Comparison of ENCODE assay signal across 8 cellular contexts in genomic region chr2:54673501-54673998, GRCh38. TPM values are rescaled to one million over a fixed set of nuclear protein-coding genes. Genes with fewer than 3 reads are reported as not detected.
DNase-seq lines count a peak whose midpoint lies in the region; ATAC-seq lines count a peak whose summit lies in the region.
"Had no signal": no experiment of that assay in that cellular context is flagged by ENCODE, and none has a peak within 500 bp of the region (broad histone marks: within the 10 kb centered on the region; RNA-seq: fewer than 3 reads in every experiment).

No MANE protein-coding gene starts in this region.

- 4 to 11% (median 7%) methylated on average over 16 of the region's 16 CpGs for WGBS in adipose tissue, 3 donors

- intact Hi-C loops in left colon (cut with DNase I, micrococcal nuclease): no loop called here

- peak; percentile 74 to 81 for DNase-seq in left colon
- peak; percentile 38 to 43 for DNase-seq in stimulated activated CD8-positive, alpha-beta memory T cell treated with anti-CD3 and anti-CD28 coated beads, Interleukin-7, amount 100 ng/mL, for 48 hours (ENCODE audit: extremely low read depth in 1 of 2, low read depth in 1 of 2)
- DNase-seq in NCI-H82 treated with DMSO at 0.1 percent for 48 hours (lab: John Stamatoyannopoulos, UW; ENCODE audit: unreplicated experiment): no peak
- DNase-seq in activated gamma-delta T cell (lab: John Stamatoyannopoulos, UW): no peak

- ATAC-seq in GM21367 (IDR thresholded peaks at IDR 0.05; ENCODE audit: unreplicated experiment): peak; percentile 57
- peak; percentile 35 for ATAC-seq in HG03565 (IDR thresholded peaks at IDR 0.05; ENCODE audit: unreplicated experiment)
- peak; percentile 83 for ATAC-seq in left colon

- H3K27ac ChIP-seq in adipose tissue (ENCODE audit: low read depth, low read length): peak overlapping the region; percentile 48
- H3K27ac ChIP-seq: SK-N-MC had no signal

RNA-seq across cellular contexts. Expression of gene EML6, which starts 49.9 kb away (rescaled TPM):
- under 1 TPM; 0.22 to 0.85 (median 0.74) TPM for polyA plus RNA-seq in adipose tissue
- total RNA-seq in left colon: 1 to 10 TPM; 3.2 to 6.8 TPM

Comparison
In these comparisons a context has a peak if more than half of its experiments do, and no peak if none do; other contexts are left out.
1. DNase-seq: peak in left colon (2 of 2) and stimulated activated CD8-positive, alpha-beta memory T cell treated with anti-CD3 and anti-CD28 coated beads, Interleukin-7, amount 100 ng/mL, for 48 hours (2 of 2); none in NCI-H82 treated with DMSO at 0.1 percent for 48 hours (single experiment) and activated gamma-delta T cell (single experiment).
2. Peak in every context shown above with its lines, with median percentiles within 50 percentile points of each other: ATAC-seq.